Comparison of ENCODE assay signal across 8 cellular contexts in the genomic region with DNA sequence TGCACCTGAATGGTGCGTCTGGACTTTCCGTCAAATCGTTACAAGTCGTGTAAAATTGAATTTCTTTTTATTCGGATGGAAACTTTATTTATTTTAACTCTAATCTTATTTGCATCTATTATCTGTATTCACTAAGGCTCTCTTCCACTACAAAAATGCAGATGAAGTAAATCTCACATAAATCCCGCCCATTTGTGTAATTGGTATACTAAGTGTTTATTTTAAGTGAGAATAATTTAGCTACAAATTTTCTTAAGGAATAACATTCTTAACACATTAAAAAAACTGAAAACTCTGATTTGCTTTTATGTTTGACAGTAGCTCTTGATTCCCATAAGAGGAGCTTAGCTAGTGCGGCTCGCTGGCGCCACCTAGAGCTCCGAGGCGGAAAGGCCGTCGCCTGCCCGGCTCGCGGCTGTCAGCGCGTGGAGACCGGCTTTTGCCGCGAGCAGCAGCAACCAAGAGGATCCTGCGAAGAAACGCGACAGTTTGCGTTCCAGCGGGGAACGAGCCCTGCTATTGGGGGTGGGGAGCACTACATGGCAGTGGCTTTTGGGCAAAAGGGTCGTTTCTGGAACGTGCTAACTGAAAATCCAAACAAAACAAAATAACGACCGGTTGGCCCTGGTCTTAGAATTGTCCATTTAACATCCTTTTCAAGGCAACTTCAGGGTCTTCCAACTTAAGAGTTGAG. TPM values are rescaled to one million over a fixed set of nuclear protein-coding genes. Genes with fewer than 3 reads are reported as not detected.
DNase-seq lines count a peak whose midpoint lies in the region; ATAC-seq and TF ChIP-seq lines count a peak whose summit lies in the region.

No MANE protein-coding gene starts in this region.

- no peak overlapping the region for H3K9ac ChIP-seq in endodermal cell (ENCODE audit: extremely low read depth, low read length, poor library complexity, severe bottlenecking)

- H3K4me3 ChIP-seq in endodermal cell (ENCODE audit: low read length) (peak overlapping the region; percentile 78), mesodermal cell (ENCODE audit: extremely low read depth, insufficient read depth, low read length, poor library complexity, severe bottlenecking) (peak overlapping the region; percentile 29)

- H3K36me3 ChIP-seq in endodermal cell (ENCODE audit: control insufficient read depth, insufficient read depth, low read length) (no peaks in the 10 kb centered on the region), mesodermal cell (ENCODE audit: control insufficient read depth, insufficient read depth, low read length) (no peaks in the 10 kb centered on the region)

- 0 to 1% methylated on average over 3 to 29 of the region's 31 CpGs for WGBS in endodermal cell (ENCODE audit: insufficient coverage in 1 of 2, insufficient read length in 1 of 2), 2 experiments
- 0 to 1% methylated on average over 14 to 16 of the region's 31 CpGs for WGBS in mesodermal cell (ENCODE audit: insufficient coverage in 2 of 2), 2 experiments

- no peak overlapping the region for H3K27ac ChIP-seq in endodermal cell (ENCODE audit: low read depth, low read length)
- H3K27ac ChIP-seq in mesodermal cell (ENCODE audit: low read depth, low read length, severe bottlenecking), result no peak overlapping the region

- H3K36me3 Mint-ChIP-seq in endodermal cell (ENCODE audit: low read depth), result no peaks in the 10 kb centered on the region

- H3K9me3 Mint-ChIP-seq in endodermal cell, result no peaks in the 10 kb centered on the region

- DNase-seq in NCI-H524 (lab: John Stamatoyannopoulos, UW), result peak; percentile 42 to 83
- DNase-seq in NCI-H524 treated with DMSO at 0.1 percent for 48 hours (lab: John Stamatoyannopoulos, UW), result no peak
- peak; percentile 73 for DNase-seq in NCI-H774 (lab: John Stamatoyannopoulos, UW)
- peak; percentile 74 to 75 for DNase-seq in activated CD8-positive, alpha-beta memory T cell treated with anti-CD3 and anti-CD28 coated beads for 4 hours (ENCODE audit: low read depth in 2 of 2)
- DNase-seq in endodermal cell, result peak; percentile 97
- DNase-seq in stimulated activated CD8-positive, alpha-beta memory T cell treated with anti-CD3 and anti-CD28 coated beads, Interleukin-2, amount 100 ng/mL, for 48 hours (ENCODE audit: low read depth in 2 of 2), result peak; percentile 71 to 83

- H3K27me3 Mint-ChIP-seq in endodermal cell (ENCODE audit: insufficient read depth), result peaks cover 92% of the 10 kb centered on the region

- peaks cover 26% of the 10 kb centered on the region for H3K4me1 Mint-ChIP-seq in endodermal cell

- TF ChIP-seq CTCF in endodermal cell (conservative IDR thresholded peaks at IDR 0.05), result peak; percentile 99

- peaks cover 3% of the 10 kb centered on the region for H3K4me1 ChIP-seq in endodermal cell (ENCODE audit: control insufficient read depth, insufficient read depth, low read length)
- peaks cover 27% of the 10 kb centered on the region for H3K4me1 ChIP-seq in mesodermal cell (ENCODE audit: control insufficient read depth, insufficient read depth, low read length, poor library complexity, severe bottlenecking)

- peak; percentile 58 for ATAC-seq in HG03175 (IDR thresholded peaks at IDR 0.05; ENCODE audit: unreplicated experiment)

- peaks cover 95% of the 10 kb centered on the region for H3K27me3 ChIP-seq in endodermal cell (ENCODE audit: control insufficient read depth, insufficient read depth, low read length, poor library complexity, severe bottlenecking)

- no peak overlapping the region for H3K27ac Mint-ChIP-seq in endodermal cell

- H3K4me3 Mint-ChIP-seq in endodermal cell, result peak overlapping the region; percentile 53

- H3K9me3 ChIP-seq in endodermal cell (ENCODE audit: control insufficient read depth, low read length) (no peaks in the 10 kb centered on the region), mesodermal cell (ENCODE audit: control insufficient read depth, low read length) (no peaks in the 10 kb centered on the region)

RNA-seq across cellular contexts. Expression of a gene that starts 6.7 kb away (rescaled TPM):
- not detected for total RNA-seq in endodermal cell
- 2.8 TPM for polyA plus RNA-seq in endodermal cell (2013, experiment 1 of 2)
- 1.6 TPM for polyA plus RNA-seq in endodermal cell (2013, experiment 2 of 2)
- 0.29 TPM for polyA plus RNA-seq in mesodermal cell (2013, experiment 1 of 2)
- polyA plus RNA-seq in mesodermal cell (2013, experiment 2 of 2), result 0.40 TPM

RNA-seq across cellular contexts. Expression of a gene that starts 54.1 kb away (rescaled TPM):
- 10 to 100 TPM; 11.4 to 13.6 TPM for total RNA-seq in endodermal cell
- 26.1 TPM for polyA plus RNA-seq in endodermal cell (2013, experiment 1 of 2)
- polyA plus RNA-seq in endodermal cell (2013, experiment 2 of 2), result 26.7 TPM
- polyA plus RNA-seq in mesodermal cell (2013, experiment 1 of 2), result 16.7 TPM
- 21.1 TPM for polyA plus RNA-seq in mesodermal cell (2013, experiment 2 of 2)
